ENCODE assay signal across 22 cellular contexts in genomic region chr2:98825043-98825350, GRCh38.
DNase-seq lines count a peak whose midpoint lies in the region; ATAC-seq and TF ChIP-seq lines count a peak whose summit lies in the region.
"Had no signal": no experiment of that assay in that cellular context is flagged by ENCODE, and none has a peak within 500 bp of the region (broad histone marks: within the 10 kb centered on the region; RNA-seq: fewer than 3 reads in every experiment).

No MANE protein-coding gene starts in this region.

- intact Hi-C loops in activated CD4-positive, alpha-beta T cell treated with anti-CD3 and anti-CD28 coated beads, Interleukin-2, amount 10 ng/mL, durations not matched to agents 24 days and 14 days (cut with micrococcal nuclease), result loop anchor here (2.0 kb wide), 1 partner anchor 52 kb away; no protein-coding TSS in a partner anchor
- intact Hi-C loops in esophagus squamous epithelium (cut with DNase I), result no loop called here
- intact Hi-C loops in sigmoid colon (cut with DNase I), result no loop called here

- TF ChIP-seq POLR2A in esophagus squamous epithelium (IDR thresholded peaks at IDR 0.05) (no peak), sigmoid colon (IDR thresholded peaks at IDR 0.05) (no peak)

- peaks cover 5% of the 10 kb centered on the region for H3K27me3 Mint-ChIP-seq in activated CD4-positive, alpha-beta T cell treated with anti-CD3 and anti-CD28 coated beads, Interleukin-2, amount 10 ng/mL, durations not matched to agents 24 days and 14 days
- peaks cover 19 to 38% of the 10 kb centered on the region in 2 donors for H3K27me3 Mint-ChIP-seq in stimulated activated naive B cell treated with anti-CD40 and anti-IgM and Interleukin-4, amounts not matched to agents 10 μg/mL and 1 μg/mL and 100 μg/mL, for 72 hours

- H3K4me3 Mint-ChIP-seq in activated CD4-positive, alpha-beta T cell treated with anti-CD3 and anti-CD28 coated beads, Interleukin-2, amount 10 ng/mL, durations not matched to agents 24 days and 14 days, result no peak overlapping the region
- H3K4me3 Mint-ChIP-seq in stimulated activated naive B cell treated with anti-CD40 and anti-IgM and Interleukin-4, amounts not matched to agents 10 μg/mL and 1 μg/mL and 100 μg/mL, for 72 hours, result no peak overlapping the region

- no peaks in the 10 kb centered on the region for H3K9me3 Mint-ChIP-seq in activated CD4-positive, alpha-beta T cell treated with anti-CD3 and anti-CD28 coated beads, Interleukin-2, amount 10 ng/mL, durations not matched to agents 24 days and 14 days
- no peaks in the 10 kb centered on the region for H3K9me3 Mint-ChIP-seq in stimulated activated naive B cell treated with anti-CD40 and anti-IgM and Interleukin-4, amounts not matched to agents 10 μg/mL and 1 μg/mL and 100 μg/mL, for 72 hours
- H3K9me3 Mint-ChIP-seq: naive B cell had no signal

- H3K36me3 ChIP-seq in esophagus squamous epithelium (peaks cover 0 to 71% (median 0%) of the 10 kb centered on the region in 3 donors), sigmoid colon (no peaks in the 10 kb centered on the region)
- H3K36me3 ChIP-seq: vagina had no signal

- H3K9me3 ChIP-seq in esophagus squamous epithelium, result no peaks in the 10 kb centered on the region
- no peaks in the 10 kb centered on the region for H3K9me3 ChIP-seq in sigmoid colon
- H3K9me3 ChIP-seq: testis, vagina had no signal

- peaks cover 33% of the 10 kb centered on the region for H3K4me1 Mint-ChIP-seq in activated CD4-positive, alpha-beta T cell treated with anti-CD3 and anti-CD28 coated beads, Interleukin-2, amount 10 ng/mL, durations not matched to agents 24 days and 14 days
- H3K4me1 Mint-ChIP-seq in stimulated activated naive B cell treated with anti-CD40 and anti-IgM and Interleukin-4, amounts not matched to agents 10 μg/mL and 1 μg/mL and 100 μg/mL, for 72 hours, result peaks cover 7 to 18% of the 10 kb centered on the region in 2 donors

- H3K4me3 ChIP-seq in HL-60 (replicated peaks; ENCODE audit: insufficient read depth, low read length) (no peak overlapping the region), esophagus squamous epithelium (no peak overlapping the region), sigmoid colon (no peak overlapping the region)
- H3K4me3 ChIP-seq: GM23248, testis, vagina had no signal

- no peak for ATAC-seq in stimulated activated naive B cell treated with anti-CD40 and anti-IgM and Interleukin-4, amounts not matched to agents 10 μg/mL and 1 μg/mL and 100 μg/mL, for 72 hours (replicated peaks)
- no peak for ATAC-seq in GM21737 (IDR thresholded peaks at IDR 0.05; ENCODE audit: unreplicated experiment)

- H3K27me3 ChIP-seq in HL-60 (ENCODE audit: insufficient read depth, poor library complexity, severe bottlenecking) (no peaks in the 10 kb centered on the region), esophagus squamous epithelium (peaks cover 0 to 19% (median 0%) of the 10 kb centered on the region in 4 donors), sigmoid colon (peaks cover 12 to 19% (median 19%) of the 10 kb centered on the region in 3 donors)
- H3K27me3 ChIP-seq: testis, vagina had no signal

- no peak for TF ChIP-seq EP300 in sigmoid colon (IDR thresholded peaks at IDR 0.05)

- peaks cover 2% of the 10 kb centered on the region for H3K36me3 Mint-ChIP-seq in activated CD4-positive, alpha-beta T cell treated with anti-CD3 and anti-CD28 coated beads, Interleukin-2, amount 10 ng/mL, durations not matched to agents 24 days and 14 days (ENCODE audit: low read depth)
- no peaks in the 10 kb centered on the region for H3K36me3 Mint-ChIP-seq in stimulated activated naive B cell treated with anti-CD40 and anti-IgM and Interleukin-4, amounts not matched to agents 10 μg/mL and 1 μg/mL and 100 μg/mL, for 72 hours
- H3K36me3 Mint-ChIP-seq: naive B cell had no signal

- no peak overlapping the region for H3K27ac Mint-ChIP-seq in activated CD4-positive, alpha-beta T cell treated with anti-CD3 and anti-CD28 coated beads, Interleukin-2, amount 10 ng/mL, durations not matched to agents 24 days and 14 days
- H3K27ac Mint-ChIP-seq in stimulated activated naive B cell treated with anti-CD40 and anti-IgM and Interleukin-4, amounts not matched to agents 10 μg/mL and 1 μg/mL and 100 μg/mL, for 72 hours, result peak overlapping the region; percentile 26
- H3K27ac Mint-ChIP-seq: naive B cell had no signal

- H3K27ac ChIP-seq in HL-60 (replicated peaks) (peak overlapping the region; percentile 81), esophagus squamous epithelium (peak overlapping the region in 3 of 4 donors; percentile 63 to 84 (median 64)), sigmoid colon (peak overlapping the region in 1 of 4 donors; percentile 55)
- H3K27ac ChIP-seq: 22Rv1, GM23248, testis, vagina had no signal

- peak; percentile 50 for DNase-seq in activated CD4-positive, alpha-beta T cell treated with anti-CD3 and anti-CD28 coated beads, Interleukin-2, amount 10 ng/mL, durations not matched to agents 24 days and 14 days
- DNase-seq in activated CD4-positive, alpha-beta T cell treated with anti-CD3 and anti-CD28 coated beads, Interleukin-2, amount 50 U/mL, for 1 hour, result no peak
- DNase-seq in HL-60 (ENCODE audit: low read depth in 1 of 2, low spot score in 1 of 2), result no peak
- DNase-seq in esophagus squamous epithelium (lab: John Stamatoyannopoulos, UW), result no peak
- no peak for DNase-seq in stimulated activated naive B cell treated with anti-CD40 and anti-IgM and Interleukin-4, amounts not matched to agents 10 μg/mL and 1 μg/mL and 100 μg/mL, for 72 hours
- DNase-seq in NCI-H526 treated with DMSO at 0.1 percent for 48 hours (lab: John Stamatoyannopoulos, UW), result no peak
- DNase-seq in sigmoid colon, result no peak
- DNase-seq: activated CD4-positive, alpha-beta T cell treated with anti-CD3 and anti-CD28 coated beads for 4 hours; activated gamma-delta T cell; activated T-cell treated with anti-CD3 and anti-CD28 coated beads, Interleukin-2, amount 50 U/mL, for 1 hour; DMS 273 treated with DMSO at 0.1 percent for 48 hours; GM23248; mesendoderm; naive B cell; NCI-H1436 treated with DMSO at 0.1 percent for 48 hours; NCI-H774; retina; stimulated activated CD4-positive, alpha-beta T cell treated with anti-CD3 and anti-CD28 coated beads, Interleukin-2, amount 100 ng/mL, for 48 hours; testis had no signal

- H3K4me1 ChIP-seq in esophagus squamous epithelium, result peaks cover 0 to 40% (median 4%) of the 10 kb centered on the region in 3 donors
- peaks cover 0 to 16% (median 11%) of the 10 kb centered on the region in 4 donors for H3K4me1 ChIP-seq in sigmoid colon

- TF ChIP-seq CTCF in HL-60 (IDR thresholded peaks at IDR 0.05; ENCODE audit: insufficient read depth, low read length) (no peak), esophagus squamous epithelium (IDR thresholded peaks at IDR 0.05) (no peak), sigmoid colon (IDR thresholded peaks at IDR 0.05) (no peak)

- WGBS in esophagus squamous epithelium, 2 donors, result 94 to 100% methylated on average over 2 to 3 of the region's 3 CpGs
- WGBS in sigmoid colon, 2 donors, result 91 to 95% methylated on average over 3 of the region's 3 CpGs
